Comparison of ENCODE assay signal across 1 cellular context in genomic region chr1:15723631-15724246, GRCh38.
TF ChIP-seq lines count a peak whose summit lies in the region.

No MANE protein-coding gene starts in this region.

TF ChIP-seq in K562, 482 proteins besides CTCF, POLR2A, EP300 and RAD21:
- no peak for TF ChIP-seq ZNF134 (CRISPR knock-in tag; conservative IDR thresholded peaks at IDR 0.05)
- no peak for TF ChIP-seq ZBED1 (IDR thresholded peaks at IDR 0.05)
- TF ChIP-seq RBM22 (IDR thresholded peaks at IDR 0.05; ENCODE audit: low read depth, low read length, poor library complexity, severe bottlenecking), result peak; percentile 16
- TF ChIP-seq SUPT5H (IDR thresholded peaks at IDR 0.05), result no peak
- TF ChIP-seq SNRNP70 (optimal IDR thresholded peaks at IDR 0.05; ENCODE audit: low read depth, low read length), result no peak
- no peak for TF ChIP-seq NFATC3 (IDR thresholded peaks at IDR 0.05)
- no peak for TF ChIP-seq CEBPZ (IDR thresholded peaks at IDR 0.05; ENCODE audit: borderline replicate concordance, low read depth, low read length)
- no peak for TF ChIP-seq ZNF41 (CRISPR knock-in tag; conservative IDR thresholded peaks at IDR 0.05)
- peak; percentile 55 for TF ChIP-seq POLR2G (IDR thresholded peaks at IDR 0.05; ENCODE audit: low read depth, low read length)
- no peak for TF ChIP-seq NR0B1 (IDR thresholded peaks at IDR 0.05; ENCODE audit: partially characterized antibody)
- no peak for TF ChIP-seq WHSC1 (IDR thresholded peaks at IDR 0.05; ENCODE audit: low read length)
- no peak for TF ChIP-seq XRCC4 (IDR thresholded peaks at IDR 0.05; ENCODE audit: extremely low read depth, insufficient read depth, insufficient read length)
